In genomic region chr12:112112423-112113132, GRCh38 we compare ENCODE assay signal across 16 cellular contexts. TPM values are rescaled to one million over a fixed set of nuclear protein-coding genes. Genes with fewer than 3 reads are reported as not detected.
DNase-seq lines count a peak whose midpoint lies in the region; ATAC-seq, FAIRE-seq and TF ChIP-seq lines count a peak whose summit lies in the region.
"Had no signal": no experiment of that assay in that cellular context is flagged by ENCODE, and none has a peak within 500 bp of the region (broad histone marks: within the 10 kb centered on the region; RNA-seq: fewer than 3 reads in every experiment).

No MANE protein-coding gene starts in this region.

- no peak for TF ChIP-seq CTCF in Calu3 (IDR thresholded peaks at IDR 0.05; ENCODE audit: unreplicated experiment)
- TF ChIP-seq CTCF in bronchial epithelial cell (IDR thresholded peaks at IDR 0.05; ENCODE audit: insufficient read depth, low read length, severe bottlenecking): peak; percentile 46
- no peak for TF ChIP-seq CTCF in neural progenitor cell (IDR thresholded peaks at IDR 0.05)

- no peak for ATAC-seq in GM21529 (IDR thresholded peaks at IDR 0.05; ENCODE audit: unreplicated experiment)
- ATAC-seq: gastrocnemius medialis, left ventricle myocardium superior had no signal

- H3K36me3 ChIP-seq in HUES6 (ENCODE audit: control insufficient read depth, insufficient read depth, low read length): no peaks in the 10 kb centered on the region
- no peaks in the 10 kb centered on the region for H3K36me3 ChIP-seq in bronchial epithelial cell (ENCODE audit: control insufficient read depth, insufficient read depth, low read length)
- no peaks in the 10 kb centered on the region for H3K36me3 ChIP-seq in neural progenitor cell
- H3K36me3 ChIP-seq: gastrocnemius medialis had no signal

- peaks cover 26% of the 10 kb centered on the region for H3K79me2 ChIP-seq in neural progenitor cell (ENCODE audit: low read depth)

- H3K27ac ChIP-seq in HUES6 (ENCODE audit: low read depth, low read length) (no peak overlapping the region), neural progenitor cell (no peak overlapping the region)
- H3K27ac ChIP-seq: gastrocnemius medialis had no signal

- H3K27me3 ChIP-seq in HUES6 (ENCODE audit: control insufficient read depth, insufficient read depth, low read length) (no peaks in the 10 kb centered on the region), bronchial epithelial cell (ENCODE audit: control insufficient read depth, insufficient read depth, low read length) (no peaks in the 10 kb centered on the region), neural progenitor cell (no peaks in the 10 kb centered on the region)
- H3K27me3 ChIP-seq: gastrocnemius medialis had no signal

- intact Hi-C loops in Calu3 (cut with micrococcal nuclease; ENCODE audit: unreplicated experiment): loop anchor here (10.0 kb wide), 1 partner anchor 272 kb away; the partner anchor contains the start of gene HECTD4

- H3K9me3 Mint-ChIP-seq in Calu3 (ENCODE audit: low read depth, unreplicated experiment) (no peaks in the 10 kb centered on the region), neural progenitor cell (no peaks in the 10 kb centered on the region)

- CTCF ChIA-PET in Calu3 (lab: Charles Lee): interaction anchor here (0.6 to 1.5 kb wide), 6 partner anchors 10 to 99 kb away, joined by 3 to 6 read pairs (median 4); partner anchors contain the start of genes ERP29, TMEM116 and TRAFD1

- H3K4me3 ChIP-seq in HUES6 (ENCODE audit: low read depth, low read length) (no peak overlapping the region), bronchial epithelial cell (ENCODE audit: low read depth, low read length) (no peak overlapping the region), neural progenitor cell (no peak overlapping the region)
- H3K4me3 ChIP-seq: gastrocnemius medialis had no signal

- peaks cover 35% of the 10 kb centered on the region for H3K36me3 Mint-ChIP-seq in Calu3 (ENCODE audit: insufficient read depth, unreplicated experiment)
- no peaks in the 10 kb centered on the region for H3K36me3 Mint-ChIP-seq in neural progenitor cell
- H3K36me3 Mint-ChIP-seq: CD14-positive monocyte had no signal

- H3K4me1 ChIP-seq in HUES6 (ENCODE audit: control insufficient read depth, insufficient read depth, low read length) (peaks cover 27% of the 10 kb centered on the region), neural progenitor cell (peaks cover 25% of the 10 kb centered on the region)

- DNase-seq in Calu3 (peak; percentile 85), bronchial epithelial cell (ENCODE audit: low read depth) (peak; percentile 98), neural progenitor cell (ENCODE audit: low spot score) (no peak), glomerular visceral epithelial cell (ENCODE audit: extremely low spot score) (no peak), HUDEP-2 (lab: John Stamatoyannopoulos, UW; ENCODE audit: unreplicated experiment in 76 of 76) (no peak), epidermal melanocyte (ENCODE audit: insufficient read length, low spot score) (no peak)
- DNase-seq: amniotic stem cell; dermis blood vessel endothelial cell; gastrocnemius medialis; left ventricle myocardium superior; NCI-H2081 treated with DMSO at 0.1 percent for 48 hours; stimulated activated naive CD4-positive, alpha-beta T cell; T1000 had no signal

- H3K9ac ChIP-seq in HUES6 (ENCODE audit: low read length) (peak overlapping the region; percentile 8), neural progenitor cell (no peak overlapping the region)

- H3K4me3 Mint-ChIP-seq in Calu3 (ENCODE audit: low read depth, unreplicated experiment): peak overlapping the region; percentile 50
- no peak overlapping the region for H3K4me3 Mint-ChIP-seq in neural progenitor cell
- H3K4me3 Mint-ChIP-seq: CD14-positive monocyte had no signal

- H3K9me3 ChIP-seq in HUES6 (ENCODE audit: control insufficient read depth, insufficient read depth, low read depth, low read length): no peaks in the 10 kb centered on the region
- no peaks in the 10 kb centered on the region for H3K9me3 ChIP-seq in neural progenitor cell (ENCODE audit: low read depth)
- H3K9me3 ChIP-seq: gastrocnemius medialis had no signal

- H2AFZ ChIP-seq in neural progenitor cell (replicated peaks): peak overlapping the region; percentile 14

- no TSS peak for BruUV-seq in Calu3 (replicated peaks; lab: Mats Ljungman, UMichigan)

- H4K20me1 ChIP-seq in neural progenitor cell (ENCODE audit: low read depth): peaks cover 7% of the 10 kb centered on the region

- H3K27ac Mint-ChIP-seq in Calu3 (ENCODE audit: unreplicated experiment): peak overlapping the region; percentile 92
- H3K27ac Mint-ChIP-seq in neural progenitor cell: no peak overlapping the region
- H3K27ac Mint-ChIP-seq: CD14-positive monocyte had no signal

- peaks cover 45% of the 10 kb centered on the region for H3K4me1 Mint-ChIP-seq in Calu3 (ENCODE audit: low read depth, unreplicated experiment)
- H3K4me1 Mint-ChIP-seq in neural progenitor cell: peaks cover 29% of the 10 kb centered on the region

- peaks cover 38% of the 10 kb centered on the region for H3F3A ChIP-seq in neural progenitor cell (ENCODE audit: low read depth)

- H3K27me3 Mint-ChIP-seq in Calu3 (ENCODE audit: unreplicated experiment) (no peaks in the 10 kb centered on the region), neural progenitor cell (ENCODE audit: insufficient read depth, low read depth) (peaks cover 1% of the 10 kb centered on the region)

- no peak overlapping the region for H3K4me2 ChIP-seq in neural progenitor cell

- no peak for FAIRE-seq in bronchial epithelial cell (lab: Jason Lieb, UNC)

RNA-seq across cellular contexts. Expression of gene NAA25, which starts 4.0 kb away (rescaled TPM):
- total RNA-seq in Calu3 (2022): 55.0 and 56.3 TPM in 2 replicates
- 18.3 and 22.9 TPM in 2 replicates for total RNA-seq in bronchial epithelial cell
- 30.8 and 40.7 TPM in 2 replicates for total RNA-seq in neural progenitor cell (ENCODE audit: low replicate concordance)

RNA-seq across cellular contexts. Expression of gene TRAFD1, which starts 12.8 kb away (rescaled TPM):
- total RNA-seq in Calu3 (2022): 38.8 and 40.7 TPM in 2 replicates
- 30.8 and 49.4 TPM in 2 replicates for total RNA-seq in bronchial epithelial cell
- 35.4 and 40.5 TPM in 2 replicates for total RNA-seq in neural progenitor cell (ENCODE audit: low replicate concordance)

Comparison
In these comparisons a context has a peak if more than half of its experiments do, and no peak if none do; other contexts are left out.
1. DNase-seq: peak in Calu3 (single experiment) and bronchial epithelial cell (single experiment); none in neural progenitor cell (single experiment), glomerular visceral epithelial cell (single experiment), HUDEP-2 (0 of 76) and epidermal melanocyte (single experiment).